In the genomic region with DNA sequence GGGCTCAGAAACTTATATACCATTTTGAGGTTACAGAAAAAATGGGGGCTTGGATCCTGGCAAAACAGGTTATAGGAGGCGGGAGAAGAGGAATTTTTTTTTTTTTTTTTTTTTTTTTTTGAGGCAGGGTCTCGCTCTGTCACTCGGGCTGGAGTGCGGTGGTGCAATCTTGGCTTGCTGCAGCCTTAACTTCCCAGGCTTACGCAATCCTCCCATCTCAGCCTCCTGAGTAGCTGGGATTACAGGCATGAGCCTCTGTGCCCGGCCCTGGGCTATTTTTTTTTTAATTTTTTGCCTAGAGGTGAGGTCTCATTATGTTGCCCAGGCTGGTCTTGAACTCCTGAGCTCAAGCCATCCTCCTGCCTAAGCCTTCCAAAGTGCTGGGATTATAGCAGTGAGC, we compare ENCODE assay signal across 37 cellular contexts. TPM values are rescaled to one million over a fixed set of nuclear protein-coding genes. Genes with fewer than 3 reads are reported as not detected.
"Had no signal": no experiment of that assay in that cellular context is flagged by ENCODE, and none has a peak within 500 bp of the region (broad histone marks: within the 10 kb centered on the region; RNA-seq: fewer than 3 reads in every experiment).

No MANE protein-coding gene starts in this region.

- H3K4me1 ChIP-seq: body of pancreas, colonic mucosa, esophagus squamous epithelium, gastroesophageal sphincter, heart right ventricle had no signal

- H3K79me2 ChIP-seq: hepatocyte had no signal

- FAIRE-seq: endometrium, endothelial cell of umbilical vein, TTC549 had no signal

- H3K27ac ChIP-seq: body of pancreas, cardiac muscle cell, colonic mucosa, epithelial cell of prostate, esophagus squamous epithelium, gastroesophageal sphincter, heart right ventricle, hepatocyte, VCaP had no signal

- H3K9me3 ChIP-seq: body of pancreas, colonic mucosa, esophagus squamous epithelium, gastroesophageal sphincter had no signal

- H2AFZ ChIP-seq: hepatocyte had no signal

- H3K36me3 ChIP-seq: cardiac muscle cell, colonic mucosa, esophagus squamous epithelium had no signal

- ATAC-seq: activated CD4-positive, CD25-positive, alpha-beta regulatory T cell treated with anti-CD3 and anti-CD28 coated beads, Interleukin-2, amount 50 U/mL, for 24 hours; activated CD8-positive, alpha-beta T cell treated with anti-CD3 and anti-CD28 coated beads for 36 hours; activated T-cell treated with anti-CD3 and anti-CD28 coated beads, Interleukin-2, amount 50 U/mL, for 4 hours; activated T-helper 17 cell treated with anti-CD3 and anti-CD28 coated beads, Interleukin-2, amount 50 U/mL, for 72 hours; body of pancreas; gastroesophageal sphincter; T-helper 17 cell had no signal

- DNase-seq: activated B cell treated with CpG ODN at 0.5 μM for 24 hours; activated CD4-positive, alpha-beta T cell treated with anti-CD3 and anti-CD28 coated beads for 48 hours; activated CD4-positive, alpha-beta T cell treated with anti-CD3 and anti-CD28 coated beads, Interleukin-2, amount 50 U/mL, for 1 hour; activated CD4-positive, alpha-beta T cell treated with anti-CD3 and anti-CD28 coated beads, Interleukin-2, amount 50 U/mL, for 48 hours; activated CD8-positive, alpha-beta memory T cell treated with anti-CD3 and anti-CD28 coated beads for 24 hours; activated CD8-positive, alpha-beta T cell treated with anti-CD3 and anti-CD28 coated beads for 36 hours; activated effector memory CD4-positive, alpha-beta T cell treated with Interleukin-2 at 50 U/mL for 16 hours; activated gamma-delta T cell treated with Interleukin-2 at 50 U/mL for 16 hours; activated naive CD4-positive, alpha-beta T cell treated with anti-CD3 and anti-CD28 coated beads, Interleukin-2, amount 50 U/mL, for 16 hours; activated naive CD4-positive, alpha-beta T cell treated with Interleukin-2 at 50 U/mL for 16 hours; activated T-cell treated with anti-CD3 and anti-CD28 coated beads, Interleukin-2, amount 50 U/mL, for 4 hours; amygdala; aorta; body of pancreas; central memory CD4-positive, alpha-beta T cell; cerebellar nuclear complex; colonic mucosa; effector CD8-positive, alpha-beta T cell; esophagus squamous epithelium; foreskin melanocyte; heart right ventricle; T-helper 17 cell; T1000 had no signal

- H3K27me3 ChIP-seq: body of pancreas, cardiac muscle cell, colonic mucosa, esophagus squamous epithelium, gastroesophageal sphincter, heart right ventricle, hepatocyte had no signal

- H3K4me3 ChIP-seq: body of pancreas, cardiac muscle cell, colonic mucosa, esophagus squamous epithelium, gastroesophageal sphincter, heart right ventricle, hepatocyte had no signal

- H3K4me2 ChIP-seq: hepatocyte had no signal

RNA-seq across cellular contexts. Expression of gene MROH7, which starts 24.7 kb away (rescaled TPM):
- total RNA-seq: activated B cell treated with CpG ODN at 0.5 μM for 24 hours, glomerular endothelial cell had no signal

RNA-seq across cellular contexts. Expression of gene FAM151A, which starts 43.0 kb away (rescaled TPM):
- total RNA-seq: activated B cell treated with CpG ODN at 0.5 μM for 24 hours; activated CD8-positive, alpha-beta T cell treated with anti-CD3 and anti-CD28 coated beads for 36 hours; activated T-cell treated with anti-CD3 and anti-CD28 coated beads, Interleukin-2, amount 50 U/mL, for 4 hours; activated T-helper 17 cell treated with anti-CD3 and anti-CD28 coated beads, Interleukin-2, amount 50 U/mL, for 72 hours; aorta; body of pancreas; dermis microvascular lymphatic vessel endothelial cell; endothelial cell of umbilical vein; fibroblast of lung; fibroblast of villous mesenchyme; gastroesophageal sphincter; glomerular endothelial cell; T-helper 17 cell had no signal
- polyA plus RNA-seq: endothelial cell of umbilical vein, fibroblast of lung had no signal
